ENCODE assay signal across 19 cellular contexts in the genomic region with DNA sequence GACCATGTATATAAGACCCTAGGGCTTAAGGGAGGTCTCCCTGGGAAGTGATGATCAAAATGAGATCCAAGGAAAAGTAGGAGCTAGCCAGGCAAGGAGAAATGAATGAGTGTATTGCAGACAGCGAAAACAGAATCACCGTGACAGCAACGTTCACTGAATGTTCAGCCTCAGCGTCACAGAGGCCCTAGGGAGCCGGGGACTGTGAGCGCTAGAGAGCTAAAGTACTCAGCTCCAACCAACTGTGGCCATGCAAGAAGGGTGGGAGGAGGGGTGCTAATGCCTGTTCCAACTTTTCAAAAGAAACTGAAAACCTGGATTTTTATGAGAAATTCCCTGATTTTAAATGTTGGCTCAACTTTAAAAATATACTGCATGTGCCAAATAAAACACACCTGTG.
A peak's percentile ranks its signal among the peaks of the same experiment; 100 is the strongest.
DNase-seq lines count a peak whose midpoint lies in the region; ATAC-seq and TF ChIP-seq lines count a peak whose summit lies in the region.
"Had no signal": no experiment of that assay in that cellular context is flagged by ENCODE, and none has a peak within 500 bp of the region (broad histone marks: within the 10 kb centered on the region; RNA-seq: fewer than 3 reads in every experiment).

No MANE protein-coding gene starts in this region.

- ATAC-seq in activated B cell treated with CpG ODN at 0.5 μM for 24 hours (ENCODE audit: low read depth) (peak; percentile 83), left ventricle myocardium superior (no peak)
- ATAC-seq in stimulated activated effector memory CD8-positive, alpha-beta T cell treated with anti-CD3 and anti-CD28 coated beads, Interleukin-12 subunit alpha, Interleukin-12 subunit beta, amount 100 ng/mL, for 72 hours, result no peak
- ATAC-seq in naive thymus-derived CD8-positive, alpha-beta T cell, result no peak
- ATAC-seq: HepG2 had no signal

- H4K8ac ChIP-seq in mesendoderm (ENCODE audit: low read depth, low read length), result no peak overlapping the region

- in situ Hi-C loops in GM13977 (cut with MboI; ENCODE audit: low pct_unique_long_range_greater_than_20kb, low sequenced_read_pairs, unreplicated experiment), result no loop called here

- no peak overlapping the region for H3K9ac ChIP-seq in mesendoderm (ENCODE audit: low read length)
- H3K9ac ChIP-seq: SK-N-SH had no signal

- H3K27me3 Mint-ChIP-seq in activated B cell treated with CpG ODN at 0.5 μM for 24 hours, result no peaks in the 10 kb centered on the region
- H3K27me3 Mint-ChIP-seq in naive thymus-derived CD8-positive, alpha-beta T cell, result peaks cover 0 to 3% (median 0%) of the 10 kb centered on the region in 5 donors

- no peak overlapping the region for H3K23ac ChIP-seq in mesendoderm (ENCODE audit: low read length)

- no peak overlapping the region for H3K4me3 ChIP-seq in mesendoderm (ENCODE audit: low read length)

- H2BK15ac ChIP-seq in mesendoderm (replicated peaks; ENCODE audit: low read depth), result no peak overlapping the region

- no peak overlapping the region for H3K4ac ChIP-seq in mesendoderm (ENCODE audit: low read depth, low read length)

- DNase-seq in GM13977 (ENCODE audit: low spot score) (no peak), activated B cell treated with CpG ODN at 0.5 μM for 24 hours (peak; percentile 44), mesendoderm (no peak), left ventricle myocardium superior (no peak), T1000 (lab: John Stamatoyannopoulos, UW) (no peak)
- no peak for DNase-seq in stimulated activated effector memory CD8-positive, alpha-beta T cell treated with anti-CD3 and anti-CD28 coated beads, Interleukin-12 subunit alpha, Interleukin-12 subunit beta, amount 100 ng/mL, for 72 hours (ENCODE audit: low spot score in 2 of 2)
- no peak for DNase-seq in naive thymus-derived CD8-positive, alpha-beta T cell
- no peak for DNase-seq in activated CD4-positive, CD25-positive, alpha-beta regulatory T cell treated with anti-CD3 and anti-CD28 coated beads, Interleukin-2, amount 50 U/mL, for 72 hours
- DNase-seq: DMS79 treated with DMSO at 0.1 percent for 48 hours; H9; KBM-7; NCI-H1105; NCI-H2081; NCI-H2171 treated with DMSO at 0.1 percent for 48 hours; NCI-H748 treated with DMSO at 0.1 percent for 48 hours; NK-92 treated with Interleukin-12 subunit alpha and Interleukin-12 subunit beta, amount 100 ng/mL, for 24 hours; SHP77 treated with DMSO at 0.1 percent for 48 hours; SK-N-SH had no signal

- no peak overlapping the region for H2BK5ac ChIP-seq in mesendoderm (ENCODE audit: low read length)

- H2BK120ac ChIP-seq in mesendoderm (ENCODE audit: low read depth, low read length), result no peak overlapping the region

- intact Hi-C loops in activated B cell treated with CpG ODN at 0.5 μM for 24 hours (cut with micrococcal nuclease) (loop anchor here (1.0 to 2.0 kb wide), 8 partner anchors 15 to 101 kb away; no protein-coding TSS in a partner anchor), left ventricle myocardium superior (cut with micrococcal nuclease) (no loop called here)

- H3K9me3 Mint-ChIP-seq in activated B cell treated with CpG ODN at 0.5 μM for 24 hours, result no peaks in the 10 kb centered on the region
- H3K9me3 Mint-ChIP-seq in stimulated activated effector memory CD8-positive, alpha-beta T cell treated with anti-CD3 and anti-CD28 coated beads, Interleukin-12 subunit alpha, Interleukin-12 subunit beta, amount 100 ng/mL, for 72 hours, result no peaks in the 10 kb centered on the region
- H3K9me3 Mint-ChIP-seq in naive thymus-derived CD8-positive, alpha-beta T cell, result no peaks in the 10 kb centered on the region
- H3K9me3 Mint-ChIP-seq: H9 had no signal

- peak; percentile 13 for TF ChIP-seq CTCF in GM13977 (IDR thresholded peaks at IDR 0.05; ENCODE audit: extremely low read depth, insufficient read depth, missing control alignments)
- no peak for TF ChIP-seq CTCF in activated B cell treated with CpG ODN at 0.5 μM for 24 hours (IDR thresholded peaks at IDR 0.05)

- CTCF ChIA-PET in activated B cell treated with CpG ODN at 0.5 μM for 24 hours (lab: Charles Lee), result interaction anchor here (0.7 to 2.3 kb wide), 6 partner anchors 13 to 109 kb away, joined by 3 to 7 read pairs (median 3); no protein-coding TSS in a partner anchor

- H3K4me3 Mint-ChIP-seq in activated B cell treated with CpG ODN at 0.5 μM for 24 hours, result peak overlapping the region; percentile 16
- no peak overlapping the region for H3K4me3 Mint-ChIP-seq in stimulated activated effector memory CD8-positive, alpha-beta T cell treated with anti-CD3 and anti-CD28 coated beads, Interleukin-12 subunit alpha, Interleukin-12 subunit beta, amount 100 ng/mL, for 72 hours
- H3K4me3 Mint-ChIP-seq in naive thymus-derived CD8-positive, alpha-beta T cell, result no peak overlapping the region
- H3K4me3 Mint-ChIP-seq: H9 had no signal

- H3K27ac ChIP-seq in mesendoderm (ENCODE audit: low read depth, low read length), result no peak overlapping the region

- no peaks in the 10 kb centered on the region for H3K36me3 Mint-ChIP-seq in activated B cell treated with CpG ODN at 0.5 μM for 24 hours (ENCODE audit: low read depth)
- no peaks in the 10 kb centered on the region for H3K36me3 Mint-ChIP-seq in stimulated activated effector memory CD8-positive, alpha-beta T cell treated with anti-CD3 and anti-CD28 coated beads, Interleukin-12 subunit alpha, Interleukin-12 subunit beta, amount 100 ng/mL, for 72 hours
- no peaks in the 10 kb centered on the region for H3K36me3 Mint-ChIP-seq in naive thymus-derived CD8-positive, alpha-beta T cell

- H3K18ac ChIP-seq in mesendoderm (ENCODE audit: low read length), result no peak overlapping the region

- no peak overlapping the region for H3K4me2 ChIP-seq in mesendoderm (ENCODE audit: low read length)
- H3K4me2 ChIP-seq: SK-N-SH had no signal

- H3K27me3 ChIP-seq in mesendoderm (ENCODE audit: insufficient read depth, low read length, poor library complexity), result no peaks in the 10 kb centered on the region

- H3K56ac ChIP-seq in mesendoderm (ENCODE audit: low read length), result peak overlapping the region; percentile 59

- no peaks in the 10 kb centered on the region for H3K79me1 ChIP-seq in mesendoderm (ENCODE audit: low read length)

- H3K4me1 Mint-ChIP-seq in activated B cell treated with CpG ODN at 0.5 μM for 24 hours, result peaks cover 47% of the 10 kb centered on the region
- H3K4me1 Mint-ChIP-seq in stimulated activated effector memory CD8-positive, alpha-beta T cell treated with anti-CD3 and anti-CD28 coated beads, Interleukin-12 subunit alpha, Interleukin-12 subunit beta, amount 100 ng/mL, for 72 hours, result peaks cover 56% of the 10 kb centered on the region
- H3K4me1 Mint-ChIP-seq in naive thymus-derived CD8-positive, alpha-beta T cell, result peaks cover 10 to 32% (median 15%) of the 10 kb centered on the region in 4 donors

- WGBS in mesendoderm (ENCODE audit: extremely low coverage, insufficient coverage, low lambda C conversion rate), result no CpG with 5 or more reads among the region's 6 CpGs

- H3K4me1 ChIP-seq in mesendoderm (ENCODE audit: control insufficient read depth, low read depth, low read length), result peaks cover 13% of the 10 kb centered on the region

- POLR2A ChIA-PET in activated B cell treated with CpG ODN at 0.5 μM for 24 hours (lab: Charles Lee), result interaction anchor here (0.9 to 10.0 kb wide), 9 partner anchors 9 to 103 kb away, joined by 3 to 199 read pairs (median 4); partner anchors contain the start of gene CCND2
- POLR2A ChIA-PET in naive thymus-derived CD8-positive, alpha-beta T cell (lab: Charles Lee), result no interaction called here

- no peaks in the 10 kb centered on the region for H3K79me2 ChIP-seq in mesendoderm (ENCODE audit: control insufficient read depth, insufficient read depth, low read length)

- H3K27ac Mint-ChIP-seq in activated B cell treated with CpG ODN at 0.5 μM for 24 hours, result peak overlapping the region; percentile 75
- H3K27ac Mint-ChIP-seq in stimulated activated effector memory CD8-positive, alpha-beta T cell treated with anti-CD3 and anti-CD28 coated beads, Interleukin-12 subunit alpha, Interleukin-12 subunit beta, amount 100 ng/mL, for 72 hours, result peak overlapping the region; percentile 3
- peak overlapping the region in 1 of 10 donors; percentile 21 for H3K27ac Mint-ChIP-seq in naive thymus-derived CD8-positive, alpha-beta T cell
- H3K27ac Mint-ChIP-seq: H9 had no signal

- no peaks in the 10 kb centered on the region for H3K36me3 ChIP-seq in mesendoderm (ENCODE audit: control insufficient read depth, insufficient read depth, low read length)

- no peak overlapping the region for H2AK5ac ChIP-seq in mesendoderm (ENCODE audit: low read length)

- no peak overlapping the region for H4K5ac ChIP-seq in mesendoderm (ENCODE audit: low read length)
